Comparison of ENCODE assay signal across 22 cellular contexts in the genomic region with DNA sequence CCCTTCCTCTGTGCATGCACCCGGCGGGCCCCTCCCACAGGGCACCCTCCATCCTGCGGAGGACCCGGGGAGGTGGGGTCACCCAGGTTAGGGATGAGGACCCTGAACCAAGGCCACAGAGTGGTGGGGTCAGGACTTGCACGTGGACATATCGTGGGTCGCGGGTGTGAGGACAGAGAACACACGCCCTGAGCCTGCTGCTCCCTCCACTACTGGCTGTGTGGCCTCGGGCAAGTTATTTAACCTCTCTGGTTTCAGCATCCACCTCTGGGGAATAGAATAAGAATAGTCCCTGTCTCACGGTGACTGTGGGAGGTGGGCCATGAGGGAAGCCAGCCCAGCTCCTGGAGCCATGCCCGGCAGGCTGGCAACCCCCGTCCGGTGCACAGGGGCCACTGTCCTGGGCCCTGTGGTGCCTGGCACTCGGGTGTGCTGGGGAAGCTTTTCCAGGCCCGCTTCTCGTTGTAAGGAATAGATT. TPM values are rescaled to one million over a fixed set of nuclear protein-coding genes. Genes with fewer than 3 reads are reported as not detected.
DNase-seq lines count a peak whose midpoint lies in the region; ATAC-seq and TF ChIP-seq lines count a peak whose summit lies in the region.
"Had no signal": no experiment of that assay in that cellular context is flagged by ENCODE, and none has a peak within 500 bp of the region (broad histone marks: within the 10 kb centered on the region; RNA-seq: fewer than 3 reads in every experiment).

No MANE protein-coding gene starts in this region.

- no peaks in the 10 kb centered on the region for H3K79me1 ChIP-seq in neuronal stem cell (ENCODE audit: low read depth, low read length)

- peak overlapping the region; percentile 28 for H3K18ac ChIP-seq in neuronal stem cell (ENCODE audit: low read length)

- H4K8ac ChIP-seq in neuronal stem cell (ENCODE audit: low read depth, low read length): no peak overlapping the region

- no peak overlapping the region for H2BK120ac ChIP-seq in neuronal stem cell (ENCODE audit: low read depth, low read length)

- ATAC-seq in left ventricle myocardium superior: no peak
- ATAC-seq in GM21390 (IDR thresholded peaks at IDR 0.05; ENCODE audit: unreplicated experiment): no peak
- ATAC-seq in HG02973 (IDR thresholded peaks at IDR 0.05; ENCODE audit: unreplicated experiment): no peak
- ATAC-seq: activated naive CD4-positive, alpha-beta T cell treated with anti-CD3 and anti-CD28 coated beads, Interleukin-2, amount 50 U/mL, for 72 hours; heart left ventricle; naive thymus-derived CD4-positive, alpha-beta T cell had no signal

- no peak overlapping the region for H4K91ac ChIP-seq in neuronal stem cell (ENCODE audit: low read depth, low read length, poor library complexity)

- H3K4ac ChIP-seq in neuronal stem cell (ENCODE audit: low read length): no peak overlapping the region

- no peak for TF ChIP-seq CTCF in left ventricle myocardium inferior (IDR thresholded peaks at IDR 0.05; ENCODE audit: borderline replicate concordance)
- no peak for TF ChIP-seq CTCF in coronary artery (IDR thresholded peaks at IDR 0.05)

- peak overlapping the region; percentile 5 for H3K23ac ChIP-seq in neuronal stem cell (ENCODE audit: low read depth, low read length, poor library complexity)

- H2AK5ac ChIP-seq in neuronal stem cell (ENCODE audit: low read depth, low read length): peak overlapping the region; percentile 15

- H2BK15ac ChIP-seq in neuronal stem cell (ENCODE audit: low read length): no peak overlapping the region

- no peak overlapping the region for H2BK5ac ChIP-seq in neuronal stem cell (ENCODE audit: low read length)

- no CpG with 5 or more reads among the region's 17 CpGs for WGBS in neuronal stem cell (ENCODE audit: extremely low coverage in 2 of 2, insufficient read length in 2 of 2, insufficient replicate concordance in 1 of 2), 2 donors

- DNase-seq in left ventricle myocardium inferior: peak; percentile 3
- no peak for DNase-seq in left ventricle myocardium superior
- peak; percentile 59 for DNase-seq in coronary artery (ENCODE audit: low spot score)
- no peak for DNase-seq in neuronal stem cell (ENCODE audit: low spot score)
- no peak for DNase-seq in dedifferentiated amniotic fluid mesenchymal stem cell (ENCODE audit: extremely low spot score)
- DNase-seq: activated CD4-positive, alpha-beta T cell treated with anti-CD3 and anti-CD28 coated beads, Interleukin-2, amount 50 U/mL, for 48 hours; activated T-cell treated with anti-CD3 and anti-CD28 coated beads for 4 hours; EL; GOT3; immature natural killer cell; NCI-H1105; NCI-H524; SIG-M5; stimulated activated CD4-positive, alpha-beta T cell treated with anti-CD3 and anti-CD28 coated beads, Interleukin-4, amount 100 ng/mL, for 4 hours had no signal

- H2AFZ ChIP-seq in neuronal stem cell (ENCODE audit: low read length): no peak overlapping the region

- H3K14ac ChIP-seq in neuronal stem cell (ENCODE audit: low read length): no peak overlapping the region

- intact Hi-C loops in left ventricle myocardium inferior (cut with micrococcal nuclease) (no loop called here), left ventricle myocardium superior (cut with micrococcal nuclease) (no loop called here)

- no peak overlapping the region for H2BK12ac ChIP-seq in neuronal stem cell (ENCODE audit: low read length)

- H3K4me2 ChIP-seq in neuronal stem cell (ENCODE audit: insufficient read depth, low read length, poor library complexity, severe bottlenecking): no peak overlapping the region

- H3K4me3 ChIP-seq in left ventricle myocardium inferior: no peak overlapping the region
- H3K4me3 ChIP-seq in coronary artery: no peak overlapping the region
- no peak overlapping the region for H3K4me3 ChIP-seq in neuronal stem cell (ENCODE audit: low read length in 2 of 2)
- H3K4me3 ChIP-seq: heart left ventricle had no signal

- H3K27ac ChIP-seq in left ventricle myocardium inferior (replicated peaks) (no peak overlapping the region), coronary artery (no peak overlapping the region), neuronal stem cell (replicated peaks; ENCODE audit: low read length) (no peak overlapping the region)
- H3K27ac ChIP-seq: heart left ventricle had no signal

- H3K9me3 ChIP-seq in left ventricle myocardium inferior (replicated peaks) (no peaks in the 10 kb centered on the region), neuronal stem cell (replicated peaks in 1 of 2; ENCODE audit: control insufficient read depth in 2 of 2, insufficient read depth in 1 of 2, low read depth in 1 of 2, low read length in 2 of 2) (no peaks in the 10 kb centered on the region)
- H3K9me3 ChIP-seq: heart left ventricle had no signal

- H3K4me1 ChIP-seq in left ventricle myocardium inferior: peaks cover 7% of the 10 kb centered on the region
- H3K4me1 ChIP-seq in neuronal stem cell (ENCODE audit: control insufficient read depth in 2 of 2, insufficient read depth in 1 of 2, low read depth in 1 of 2, low read length in 2 of 2): peaks cover 0 to 20% of the 10 kb centered on the region in 2 donors

- no peak overlapping the region for H3K9ac ChIP-seq in neuronal stem cell (ENCODE audit: low read depth, low read length, poor library complexity)

- no peaks in the 10 kb centered on the region for H3K36me3 ChIP-seq in left ventricle myocardium inferior
- no peaks in the 10 kb centered on the region for H3K36me3 ChIP-seq in neuronal stem cell (replicated peaks in 1 of 2; ENCODE audit: control insufficient read depth in 2 of 2, insufficient read depth in 2 of 2, low read length in 2 of 2)
- H3K36me3 ChIP-seq: heart left ventricle had no signal

- H3K27me3 ChIP-seq in left ventricle myocardium inferior (ENCODE audit: low read depth): no peaks in the 10 kb centered on the region
- no peaks in the 10 kb centered on the region for H3K27me3 ChIP-seq in neuronal stem cell (ENCODE audit: control insufficient read depth in 3 of 3, insufficient read depth in 3 of 3, low read depth in 1 of 3, low read length in 3 of 3)
- H3K27me3 ChIP-seq: heart left ventricle had no signal

RNA-seq across cellular contexts. Expression of a gene that starts 5.1 kb away (rescaled TPM):
- total RNA-seq in left ventricle myocardium inferior (not detected), left ventricle myocardium superior (not detected)
- 0.01 TPM for polyA plus RNA-seq in neuronal stem cell (2013, experiment 1 of 2)
- not detected for polyA plus RNA-seq in neuronal stem cell (2013, experiment 2 of 2)
- total RNA-seq: activated naive CD4-positive, alpha-beta T cell treated with anti-CD3 and anti-CD28 coated beads, Interleukin-2, amount 50 U/mL, for 72 hours; Calu3; HT1080; naive thymus-derived CD4-positive, alpha-beta T cell; T-helper 1 cell treated with Interleukin-12 subunit alpha and Interleukin-12 subunit beta and Interleukin-4 antibody, amounts not matched to agents 30 ng/mL and 1 ng/mL, for 36 hours had no signal
- polyA plus RNA-seq: heart left ventricle; immature natural killer cell; naive thymus-derived CD4-positive, alpha-beta T cell had no signal

Comparison
In these comparisons a context has a peak if more than half of its experiments do, and no peak if none do; other contexts are left out.
1. DNase-seq: peak in left ventricle myocardium inferior (single experiment) and coronary artery (single experiment); none in left ventricle myocardium superior (single experiment), neuronal stem cell (single experiment) and dedifferentiated amniotic fluid mesenchymal stem cell (single experiment).